8 cellular contexts compared by ENCODE assay signal in the genomic region with DNA sequence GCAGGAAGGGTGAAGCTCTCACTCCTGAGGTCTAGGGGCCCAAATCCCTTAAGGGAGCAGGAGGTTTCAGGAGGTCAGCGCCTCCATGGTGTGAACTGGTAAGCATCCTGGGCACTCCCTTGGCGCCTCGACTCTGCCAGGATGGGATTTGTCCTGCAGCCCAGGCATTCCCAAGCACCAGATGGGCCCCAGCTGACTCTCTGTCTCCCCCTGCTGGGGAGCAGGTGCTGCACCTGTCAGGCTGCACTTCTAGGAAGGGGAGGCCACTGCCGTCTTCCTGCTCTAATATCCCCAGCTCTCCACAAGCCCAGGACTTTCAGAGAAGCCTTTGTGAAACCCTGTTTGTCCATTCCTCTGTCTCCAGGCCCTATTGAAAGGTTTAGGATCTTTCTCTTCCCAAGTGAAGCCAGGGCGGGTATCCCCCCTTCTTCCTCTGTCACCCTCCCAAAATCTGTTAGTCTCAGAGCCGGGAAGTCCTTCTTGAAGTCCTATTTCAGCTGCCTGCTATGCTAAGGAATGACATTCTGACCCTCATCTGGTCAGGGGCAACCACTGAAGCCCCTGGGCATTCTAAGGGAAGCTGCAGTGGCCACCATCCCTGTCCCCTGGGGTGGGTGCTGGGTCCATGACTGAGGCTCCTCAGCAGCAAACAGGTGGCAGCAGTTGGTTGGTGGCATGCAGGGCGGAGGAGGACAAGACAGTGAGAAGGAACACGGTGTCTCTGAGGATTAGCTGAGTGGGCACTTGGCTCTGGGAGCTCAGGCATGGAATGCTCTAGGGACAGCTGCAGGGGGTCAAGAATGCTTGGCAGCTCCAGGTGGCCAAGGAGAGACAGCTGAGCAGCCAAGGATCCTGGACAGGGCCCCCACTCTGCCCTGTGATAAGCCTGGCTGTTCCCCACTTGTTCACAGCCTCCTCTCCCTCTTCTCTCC. TPM values are rescaled to one million over a fixed set of nuclear protein-coding genes. Genes with fewer than 3 reads are reported as not detected.
DNase-seq lines count a peak whose midpoint lies in the region; ATAC-seq and TF ChIP-seq lines count a peak whose summit lies in the region.

No MANE protein-coding gene starts in this region.

- no peak overlapping the region for H3K27ac ChIP-seq in stomach

- intact Hi-C loops in stomach (cut with DNase I; ENCODE audit: low total_unique reads), result no loop called here

- TF ChIP-seq EP300 in stomach (IDR thresholded peaks at IDR 0.05), result no peak

- H3K9me3 ChIP-seq in stomach, result no peaks in the 10 kb centered on the region

- ATAC-seq in GM18861 (IDR thresholded peaks at IDR 0.05; ENCODE audit: unreplicated experiment), result no peak

- H3K27me3 ChIP-seq in stomach, result peaks cover 0 to 24% (median 0%) of the 10 kb centered on the region in 3 donors

- 48 to 60% (median 55%) methylated on average over 6 to 8 of the region's 8 CpGs for WGBS in stomach, 5 donors

- DNase-seq in activated CD4-positive, alpha-beta T cell treated with anti-CD3 and anti-CD28 coated beads for 24 hours (ENCODE audit: low read depth in 2 of 2), result peak; percentile 18 to 28
- DNase-seq in activated CD4-positive, alpha-beta T cell treated with anti-CD3 and anti-CD28 coated beads for 1 hour, result no peak
- DNase-seq in NCI-H1105 treated with DMSO at 0.1 percent for 48 hours (lab: John Stamatoyannopoulos, UW) (peak; percentile 27), ecto neural progenitor cell (ENCODE audit: low spot score) (peak; percentile 80), lung microvascular endothelial cell (ENCODE audit: low read depth in 2 of 2) (peak; percentile 57 to 74), stomach (peak; percentile 75)
- DNase-seq in activated CD4-positive, alpha-beta T cell treated with anti-CD3 and anti-CD28 coated beads for 4 hours, result peak; percentile 28 to 44

- no peak overlapping the region for H3K4me3 ChIP-seq in stomach

- peaks cover 0 to 16% (median 2%) of the 10 kb centered on the region in 4 donors for H3K4me1 ChIP-seq in stomach

- no peaks in the 10 kb centered on the region for H3K36me3 ChIP-seq in stomach

- peak in 5 of 7 experiments; percentile 66 to 78 (median 72) for TF ChIP-seq CTCF in stomach (IDR thresholded peaks at IDR 0.05)

- no peak for TF ChIP-seq POLR2A in stomach (IDR thresholded peaks at IDR 0.05)

RNA-seq across cellular contexts. Expression of a gene that starts 3.2 kb away (rescaled TPM):
- total RNA-seq in lung microvascular endothelial cell, result not detected in 2 replicates
- not detected for total RNA-seq in stomach
- polyA plus RNA-seq in stomach, result under 1 TPM in 2 of 3 donors, not detected in 1; 0.05 to 0.19 TPM

RNA-seq across cellular contexts. Expression of a gene that starts 14.1 kb away (rescaled TPM):
- total RNA-seq in lung microvascular endothelial cell (not detected in 2 replicates), stomach (1 to 10 TPM in 2 of 5 donors, not detected in 3; 1.1 to 3.9 TPM)
- polyA plus RNA-seq in stomach, result 10 to 100 TPM in 1 of 3 donors, 1 to 10 TPM in 2; 2.0 to 28.1 (median 6.0) TPM

RNA-seq across cellular contexts. Expression of a gene that starts 44.9 kb away (rescaled TPM):
- not detected in 2 replicates for total RNA-seq in lung microvascular endothelial cell
- 1 to 10 TPM in 2 of 5 donors, under 1 TPM in 1, not detected in 2; 0.18 to 3.1 (median 1.2) TPM for total RNA-seq in stomach
- 1 to 10 TPM in 2 of 3 donors, under 1 TPM in 1; 0.30 to 4.2 (median 3.7) TPM for polyA plus RNA-seq in stomach

RNA-seq across cellular contexts. Expression of a gene that starts 57.0 kb away (rescaled TPM):
- not detected in 2 replicates for total RNA-seq in lung microvascular endothelial cell
- total RNA-seq in stomach, result under 1 TPM in 1 of 5 donors, not detected in 4; 0.18 TPM
- under 1 TPM in 1 of 3 donors, not detected in 2; 0.05 TPM for polyA plus RNA-seq in stomach
